18 cellular contexts compared by ENCODE assay signal in genomic region chr18:5980721-5981120, GRCh38.
"Had no signal": no experiment of that assay in that cellular context is flagged by ENCODE, and none has a peak within 500 bp of the region (broad histone marks: within the 10 kb centered on the region; RNA-seq: fewer than 3 reads in every experiment).

No MANE protein-coding gene starts in this region.

- H3K9me3 Mint-ChIP-seq: central memory CD8-positive, alpha-beta T cell; immature natural killer cell; naive thymus-derived CD4-positive, alpha-beta T cell had no signal

- ATAC-seq: gastroesophageal sphincter; left colon; naive thymus-derived CD4-positive, alpha-beta T cell had no signal

- H3K27me3 ChIP-seq: dorsolateral prefrontal cortex, gastroesophageal sphincter, ovary, right atrium auricular region, thyroid gland, upper lobe of left lung had no signal

- H3K4me3 ChIP-seq: dorsolateral prefrontal cortex, gastroesophageal sphincter, ovary, right atrium auricular region, thyroid gland, upper lobe of left lung had no signal

- H3K4me1 ChIP-seq: gastroesophageal sphincter, right atrium auricular region, thyroid gland, upper lobe of left lung had no signal

- H3K27ac ChIP-seq: dorsolateral prefrontal cortex, gastroesophageal sphincter, ovary, right atrium auricular region, thyroid gland, upper lobe of left lung had no signal

- H3K9me3 ChIP-seq: gastroesophageal sphincter, ovary, right atrium auricular region, thyroid gland, upper lobe of left lung had no signal

- H3K36me3 ChIP-seq: gastroesophageal sphincter, ovary, right atrium auricular region, thyroid gland, upper lobe of left lung had no signal

- H3K4me3 Mint-ChIP-seq: central memory CD8-positive, alpha-beta T cell; immature natural killer cell; naive thymus-derived CD4-positive, alpha-beta T cell had no signal

- H3K36me3 Mint-ChIP-seq: naive thymus-derived CD4-positive, alpha-beta T cell had no signal

- H3K27ac Mint-ChIP-seq: immature natural killer cell had no signal

- DNase-seq: cortex of kidney; dorsolateral prefrontal cortex; effector CD8-positive, alpha-beta T cell; glutamatergic neuron; immature natural killer cell; kidney; left colon; left ventricle myocardium superior; naive thymus-derived CD4-positive, alpha-beta T cell; ovary; small intestine; stimulated activated CD4-positive, alpha-beta T cell treated with anti-CD3 and anti-CD28 coated beads, Interleukin-12 subunit alpha, Interleukin-12 subunit beta, amount 100 ng/mL, for 4 hours; stimulated activated naive CD4-positive, alpha-beta T cell; thyroid gland; upper lobe of left lung had no signal

- H3K27me3 Mint-ChIP-seq: central memory CD8-positive, alpha-beta T cell had no signal

- H3K4me1 Mint-ChIP-seq: central memory CD8-positive, alpha-beta T cell had no signal
